In the genomic region with DNA sequence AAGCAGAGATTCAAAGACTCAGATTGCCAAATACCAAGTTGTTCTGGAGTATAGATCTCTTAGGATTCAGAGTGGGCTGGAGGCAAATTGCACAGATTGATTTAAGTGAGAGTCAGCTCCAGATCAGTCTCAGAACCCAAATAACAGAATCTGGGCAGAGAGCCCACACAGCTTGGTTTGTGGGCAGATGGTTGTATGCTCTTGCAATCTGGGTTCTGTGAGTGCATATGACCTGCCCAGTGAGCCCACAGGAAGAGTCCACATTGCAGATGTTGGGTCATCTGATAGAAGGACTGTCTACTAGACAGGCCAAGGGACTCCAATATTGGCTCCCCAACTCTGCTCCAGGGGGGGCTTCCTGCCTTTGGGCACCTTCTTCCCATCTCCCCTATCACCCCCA, we compare ENCODE assay signal across 21 cellular contexts.
DNase-seq lines count a peak whose midpoint lies in the region; ATAC-seq and TF ChIP-seq lines count a peak whose summit lies in the region.
"Had no signal": no experiment of that assay in that cellular context is flagged by ENCODE, and none has a peak within 500 bp of the region (broad histone marks: within the 10 kb centered on the region; RNA-seq: fewer than 3 reads in every experiment).

No MANE protein-coding gene starts in this region.

- H3K36me3 ChIP-seq in PC-3 (ENCODE audit: low read depth, low read length) = no peaks in the 10 kb centered on the region
- H3K36me3 ChIP-seq: esophagus muscularis mucosa, stomach, upper lobe of left lung had no signal

- H2AFZ ChIP-seq in PC-3 (ENCODE audit: low read length) = no peak overlapping the region
- H2AFZ ChIP-seq: hepatocyte had no signal

- H3K27me3 ChIP-seq in PC-3 (ENCODE audit: low read length) = no peaks in the 10 kb centered on the region
- H3K27me3 ChIP-seq: esophagus muscularis mucosa, hepatocyte, stomach, upper lobe of left lung had no signal

- H3K4me1 ChIP-seq in PC-3 (ENCODE audit: insufficient read depth, low read length) = peaks cover 42% of the 10 kb centered on the region

- intact Hi-C loops in PC-3 (cut with micrococcal nuclease) = loop anchor here (5.0 kb wide), 1 partner anchor 67 kb away; the partner anchor contains the start of gene ADAMTS15

- no peaks in the 10 kb centered on the region for H3K9me3 ChIP-seq in PC-3 (ENCODE audit: low read length)
- H3K9me3 ChIP-seq: esophagus muscularis mucosa, psoas muscle, stomach, upper lobe of left lung had no signal

- POLR2A ChIA-PET in PC-3 (lab: Charles Lee; ENCODE audit: unreplicated experiment) = no interaction called here

- no peak for TF ChIP-seq CTCF in PC-3 (conservative IDR thresholded peaks at IDR 0.05; ENCODE audit: low read depth, low read length)

- no peaks in the 10 kb centered on the region; the same call in 1 of the 2 replicates for H3K9me2 ChIP-seq in PC-3 (replicated peaks; ENCODE audit: low read length)

- no TSS peak for BruUV-seq in PC-3 (replicated peaks; lab: Mats Ljungman, UMichigan)

- H3F3A ChIP-seq in PC-3 (ENCODE audit: low read length, unreplicated experiment) = no peaks in the 10 kb centered on the region

- no peak overlapping the region for H3K9ac ChIP-seq in PC-3 (ENCODE audit: low read length)

- no peak overlapping the region for H3K4me3 ChIP-seq in PC-3 (ENCODE audit: low read length)
- no peak overlapping the region for H3K4me3 ChIP-seq in skeletal muscle cell (ENCODE audit: low read depth, low read length)
- H3K4me3 ChIP-seq: esophagus muscularis mucosa, hepatocyte, psoas muscle, stomach, upper lobe of left lung had no signal

- H3K79me2 ChIP-seq in PC-3 (ENCODE audit: low read length) = no peaks in the 10 kb centered on the region
- H3K79me2 ChIP-seq: hepatocyte had no signal

- H4K20me1 ChIP-seq in PC-3 (ENCODE audit: low read length) = no peaks in the 10 kb centered on the region

- H3K4me2 ChIP-seq in PC-3 (ENCODE audit: low read length) = no peak overlapping the region
- H3K4me2 ChIP-seq: hepatocyte had no signal

- CTCF ChIA-PET in PC-3 (lab: Charles Lee) = no interaction called here

- no peak for ATAC-seq in PC-3
- ATAC-seq in HG03280 (IDR thresholded peaks at IDR 0.05; ENCODE audit: unreplicated experiment) = no peak
- ATAC-seq: WTC11 had no signal

- DNase-seq in GM04503 (ENCODE audit: low read depth) (peak; percentile 31), PC-3 (peak; percentile 32), fibroblast of gingiva (ENCODE audit: low read depth) (peak; percentile 68), skeletal muscle cell (ENCODE audit: low read depth) (peak; percentile 39), midbrain (lab: John Stamatoyannopoulos, UW) (no peak), AG08395 (ENCODE audit: low spot score) (no peak)
- DNase-seq: activated CD4-positive, alpha-beta memory T cell treated with anti-CD3 and anti-CD28 coated beads for 36 hours; activated T-cell treated with anti-CD3 and anti-CD28 coated beads for 4 hours; amniotic stem cell; cerebellar nuclear complex; effector CD8-positive, alpha-beta T cell; NCI-H1417 treated with DMSO at 0.1 percent for 48 hours; NCI-H774; stimulated activated CD4-positive, alpha-beta T cell treated with anti-CD3 and anti-CD28 coated beads, Interleukin-4, amount 100 ng/mL, for 1 hour; stomach; upper lobe of left lung had no signal

- no peak overlapping the region for H3K27ac ChIP-seq in PC-3 (ENCODE audit: low read length)
- H3K27ac ChIP-seq: esophagus muscularis mucosa, hepatocyte, stomach, upper lobe of left lung had no signal

Comparison
In these comparisons a context has a peak if more than half of its experiments do, and no peak if none do; other contexts are left out.
1. DNase-seq: peak in GM04503 (single experiment), PC-3 (single experiment), fibroblast of gingiva (single experiment) and skeletal muscle cell (single experiment); none in midbrain (single experiment) and AG08395 (single experiment).